In the genomic region with DNA sequence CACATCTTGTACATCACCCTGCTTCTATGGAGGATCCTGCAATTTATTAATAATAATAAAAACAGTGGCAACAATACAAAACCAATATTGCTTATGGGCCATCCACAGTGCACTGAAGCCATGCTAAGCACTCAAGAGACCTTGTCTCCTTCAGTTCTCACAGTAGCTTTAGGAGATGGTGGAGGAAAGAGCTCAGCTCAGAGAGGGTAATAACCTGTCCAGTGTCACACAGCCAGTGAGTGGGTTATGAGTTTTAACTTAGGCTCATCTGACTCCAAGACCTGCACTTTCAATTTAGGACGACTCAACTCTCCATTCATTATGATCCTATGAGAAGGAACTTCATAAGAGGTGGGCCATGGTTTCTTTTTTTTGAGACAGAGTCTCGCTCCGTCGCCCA, we compare ENCODE assay signal across 25 cellular contexts.
"Had no signal": no experiment of that assay in that cellular context is flagged by ENCODE, and none has a peak within 500 bp of the region (broad histone marks: within the 10 kb centered on the region; RNA-seq: fewer than 3 reads in every experiment).

No MANE protein-coding gene starts in this region.

- H3K27ac Mint-ChIP-seq: endodermal cell, mesothelial cell of epicardium, naive B cell had no signal

- H3K4me3 ChIP-seq: colonic mucosa, esophagus squamous epithelium, gastrocnemius medialis, heart right ventricle, left lung, lower lobe of right lung, mucosa of descending colon had no signal

- H3K4me3 Mint-ChIP-seq: dendritic cell treated with granulocyte-macrophage colony-stimulating factor and Interleukin-4, amounts not matched to agents 40 ng/mL and 50 ng/mL, for 4 days; effector memory CD8-positive, alpha-beta T cell; endodermal cell; mesothelial cell of epicardium; naive B cell had no signal

- FAIRE-seq: endometrium, islet of Langerhans had no signal

- H3K36me3 ChIP-seq: colonic mucosa, esophagus squamous epithelium, gastrocnemius medialis, heart right ventricle, left lung, lower lobe of right lung had no signal

- H3K9me3 Mint-ChIP-seq: dendritic cell treated with granulocyte-macrophage colony-stimulating factor and Interleukin-4, amounts not matched to agents 40 ng/mL and 50 ng/mL, for 4 days; effector memory CD8-positive, alpha-beta T cell; endodermal cell; mesothelial cell of epicardium; naive B cell had no signal

- H3K27ac ChIP-seq: colonic mucosa, gastrocnemius medialis, left lung, lower lobe of right lung had no signal

- DNase-seq: colonic mucosa; cortex of kidney; effector CD8-positive, alpha-beta T cell; effector memory CD8-positive, alpha-beta T cell; endodermal cell; erythroblast; esophagus squamous epithelium; foreskin fibroblast; foreskin melanocyte; gastrocnemius medialis; glutamatergic neuron; head of caudate nucleus; heart right ventricle; hippocampal formation; left cardiac atrium; left lung; left ventricle myocardium superior; lower lobe of right lung; mesenchymal stem cell; mucosa of descending colon; naive B cell had no signal

- H3K27me3 ChIP-seq: colonic mucosa, esophagus squamous epithelium, gastrocnemius medialis, left lung had no signal

- ATAC-seq: effector memory CD8-positive, alpha-beta T cell; gastrocnemius medialis; heart right ventricle; left lung; left ventricle myocardium superior; lower lobe of right lung; mucosa of descending colon had no signal

- H3K4me1 ChIP-seq: colonic mucosa, lower lobe of right lung had no signal

- H3K9me3 ChIP-seq: colonic mucosa, esophagus squamous epithelium, gastrocnemius medialis, heart right ventricle, left lung, lower lobe of right lung, mucosa of descending colon had no signal

- H3K36me3 Mint-ChIP-seq: mesothelial cell of epicardium, naive B cell had no signal
